2 cellular contexts compared by ENCODE assay signal in the genomic region with DNA sequence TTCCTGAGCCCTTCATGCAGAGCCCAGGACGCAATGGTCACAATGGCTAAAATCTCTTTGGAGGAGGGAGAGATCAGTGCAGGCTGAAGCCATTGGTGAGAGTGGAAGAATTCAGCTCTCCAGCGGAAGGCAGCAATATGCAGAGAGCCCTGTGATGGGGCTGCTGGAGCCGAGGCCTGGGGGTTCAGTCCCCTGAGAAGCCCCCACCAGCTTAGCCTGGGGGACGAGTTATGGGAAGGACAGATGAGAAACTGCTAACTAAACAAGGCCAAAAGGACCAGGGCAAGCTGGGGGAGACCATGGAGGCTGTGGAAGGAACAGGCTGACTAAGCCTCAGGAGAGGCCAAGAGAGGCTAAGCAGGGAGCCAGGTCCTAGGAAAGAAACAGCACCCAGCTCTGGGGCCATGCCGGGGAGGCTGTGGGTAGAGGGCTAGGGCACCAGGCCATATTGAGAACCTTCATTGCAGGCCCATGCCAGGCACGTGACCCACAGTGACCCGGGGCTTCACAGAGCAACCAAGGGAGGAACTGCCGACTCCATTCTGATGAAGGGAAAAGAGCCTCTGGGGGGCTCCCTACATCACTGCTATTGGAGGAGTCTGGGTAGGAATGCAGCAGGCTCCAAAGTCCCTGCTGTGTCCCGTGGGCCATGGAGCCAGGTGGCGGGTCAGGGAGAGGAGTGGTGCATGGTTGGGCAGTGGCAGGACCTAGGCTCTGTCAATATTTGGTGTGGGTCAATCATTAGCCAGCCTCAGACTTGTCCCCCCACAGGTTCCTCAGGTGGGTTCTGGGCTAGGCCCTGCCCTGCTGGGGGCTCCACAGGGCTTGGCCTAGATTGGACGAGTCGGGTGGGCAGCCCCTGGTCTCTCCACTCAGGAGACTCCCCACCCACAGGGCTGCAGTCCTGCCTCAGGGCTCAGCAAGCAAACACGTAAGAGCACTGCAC.
TF ChIP-seq lines count a peak whose summit lies in the region.

No MANE protein-coding gene starts in this region.

TF ChIP-seq in GM23338, 12 proteins besides CTCF, POLR2A, EP300 and RAD21:
- no peak for TF ChIP-seq ZNF331 (CRISPR knock-in tag; IDR thresholded peaks at IDR 0.05; ENCODE audit: low read depth)
- no peak for TF ChIP-seq ETS1 (IDR thresholded peaks at IDR 0.05)
- TF ChIP-seq, protein P1, sequence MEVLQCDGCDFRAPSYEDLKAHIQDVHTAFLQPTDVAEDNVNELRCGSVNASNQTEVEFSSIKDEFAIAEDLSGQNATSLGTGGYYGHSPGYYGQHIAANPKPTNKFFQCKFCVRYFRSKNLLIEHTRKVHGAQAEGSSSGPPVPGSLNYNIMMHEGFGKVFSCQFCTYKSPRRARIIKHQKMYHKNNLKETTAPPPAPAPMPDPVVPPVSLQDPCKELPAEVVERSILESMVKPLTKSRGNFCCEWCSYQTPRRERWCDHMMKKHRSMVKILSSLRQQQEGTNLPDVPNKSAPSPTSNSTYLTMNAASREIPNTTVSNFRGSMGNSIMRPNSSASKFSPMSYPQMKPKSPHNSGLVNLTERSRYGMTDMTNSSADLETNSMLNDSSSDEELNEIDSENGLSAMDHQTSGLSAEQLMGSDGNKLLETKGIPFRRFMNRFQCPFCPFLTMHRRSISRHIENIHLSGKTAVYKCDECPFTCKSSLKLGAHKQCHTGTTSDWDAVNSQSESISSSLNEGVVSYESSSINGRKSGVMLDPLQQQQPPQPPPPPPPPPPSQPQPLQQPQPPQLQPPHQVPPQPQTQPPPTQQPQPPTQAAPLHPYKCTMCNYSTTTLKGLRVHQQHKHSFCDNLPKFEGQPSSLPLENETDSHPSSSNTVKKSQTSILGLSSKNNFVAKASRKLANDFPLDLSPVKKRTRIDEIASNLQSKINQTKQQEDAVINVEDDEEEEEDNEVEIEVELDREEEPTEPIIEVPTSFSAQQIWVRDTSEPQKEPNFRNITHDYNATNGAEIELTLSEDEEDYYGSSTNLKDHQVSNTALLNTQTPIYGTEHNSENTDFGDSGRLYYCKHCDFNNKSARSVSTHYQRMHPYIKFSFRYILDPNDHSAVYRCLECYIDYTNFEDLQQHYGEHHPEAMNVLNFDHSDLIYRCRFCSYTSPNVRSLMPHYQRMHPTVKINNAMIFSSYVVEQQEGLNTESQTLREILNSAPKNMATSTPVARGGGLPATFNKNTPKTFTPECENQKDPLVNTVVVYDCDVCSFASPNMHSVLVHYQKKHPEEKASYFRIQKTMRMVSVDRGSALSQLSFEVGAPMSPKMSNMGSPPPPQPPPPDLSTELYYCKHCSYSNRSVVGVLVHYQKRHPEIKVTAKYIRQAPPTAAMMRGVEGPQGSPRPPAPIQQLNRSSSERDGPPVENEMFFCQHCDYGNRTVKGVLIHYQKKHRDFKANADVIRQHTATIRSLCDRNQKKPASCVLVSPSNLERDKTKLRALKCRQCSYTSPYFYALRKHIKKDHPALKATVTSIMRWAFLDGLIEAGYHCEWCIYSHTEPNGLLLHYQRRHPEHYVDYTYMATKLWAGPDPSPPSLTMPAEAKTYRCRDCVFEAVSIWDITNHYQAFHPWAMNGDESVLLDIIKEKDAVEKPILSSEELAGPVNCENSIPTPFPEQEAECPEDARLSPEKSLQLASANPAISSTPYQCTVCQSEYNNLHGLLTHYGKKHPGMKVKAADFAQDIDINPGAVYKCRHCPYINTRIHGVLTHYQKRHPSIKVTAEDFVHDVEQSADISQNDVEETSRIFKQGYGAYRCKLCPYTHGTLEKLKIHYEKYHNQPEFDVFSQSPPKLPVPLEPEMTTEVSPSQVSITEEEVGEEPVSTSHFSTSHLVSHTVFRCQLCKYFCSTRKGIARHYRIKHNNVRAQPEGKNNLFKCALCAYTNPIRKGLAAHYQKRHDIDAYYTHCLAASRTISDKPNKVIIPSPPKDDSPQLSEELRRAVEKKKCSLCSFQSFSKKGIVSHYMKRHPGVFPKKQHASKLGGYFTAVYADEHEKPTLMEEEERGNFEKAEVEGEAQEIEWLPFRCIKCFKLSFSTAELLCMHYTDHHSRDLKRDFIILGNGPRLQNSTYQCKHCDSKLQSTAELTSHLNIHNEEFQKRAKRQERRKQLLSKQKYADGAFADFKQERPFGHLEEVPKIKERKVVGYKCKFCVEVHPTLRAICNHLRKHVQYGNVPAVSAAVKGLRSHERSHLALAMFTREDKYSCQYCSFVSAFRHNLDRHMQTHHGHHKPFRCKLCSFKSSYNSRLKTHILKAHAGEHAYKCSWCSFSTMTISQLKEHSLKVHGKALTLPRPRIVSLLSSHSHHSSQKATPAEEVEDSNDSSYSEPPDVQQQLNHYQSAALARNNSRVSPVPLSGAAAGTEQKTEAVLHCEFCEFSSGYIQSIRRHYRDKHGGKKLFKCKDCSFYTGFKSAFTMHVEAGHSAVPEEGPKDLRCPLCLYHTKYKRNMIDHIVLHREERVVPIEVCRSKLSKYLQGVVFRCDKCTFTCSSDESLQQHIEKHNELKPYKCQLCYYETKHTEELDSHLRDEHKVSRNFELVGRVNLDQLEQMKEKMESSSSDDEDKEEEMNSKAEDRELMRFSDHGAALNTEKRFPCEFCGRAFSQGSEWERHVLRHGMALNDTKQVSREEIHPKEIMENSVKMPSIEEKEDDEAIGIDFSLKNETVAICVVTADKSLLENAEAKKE (CRISPR knock-in tag; IDR thresholded peaks at IDR 0.05) = no peak
TF ChIP-seq in GM23338: peak in this region for 0.

TF ChIP-seq in H1, 55 proteins besides CTCF, POLR2A, EP300 and RAD21:
- TF ChIP-seq FOSL1 (IDR thresholded peaks at IDR 0.05; ENCODE audit: insufficient read depth, low read depth, low read length) = no peak
- no peak for TF ChIP-seq RBBP5 (IDR thresholded peaks at IDR 0.05; ENCODE audit: borderline replicate concordance, low read depth, low read length)
